In genomic region chr4:24794916-24795665, GRCh38 we compare ENCODE assay signal across 8 cellular contexts. TPM values are rescaled to one million over a fixed set of nuclear protein-coding genes. Genes with fewer than 3 reads are reported as not detected.
A peak's percentile ranks its signal among the peaks of the same experiment; 100 is the strongest.
DNase-seq lines count a peak whose midpoint lies in the region; ATAC-seq, FAIRE-seq and TF ChIP-seq lines count a peak whose summit lies in the region.

Gene SOD3, plus strand, starts transcription at chr4:24795573. Its CDS starts 3,949 bp downstream, at chr4:24799522.

- H3K9me3 Mint-ChIP-seq in MCF 10A (ENCODE audit: unreplicated experiment), result no peaks in the 10 kb centered on the region

- H3K36me3 Mint-ChIP-seq in MCF 10A (ENCODE audit: insufficient read depth, unreplicated experiment), result no peaks in the 10 kb centered on the region

- CTCF ChIA-PET in MCF 10A (lab: Yijun Ruan, JAX), result interaction anchor here (0.7 to 3.3 kb wide), 8 partner anchors 19 to 956 kb away, joined by 3 to 14 read pairs (median 4); no protein-coding TSS in a partner anchor

- H3K27ac ChIP-seq in breast epithelium (peak within 1 kb of the TSS; percentile 70 to 85), esophagus squamous epithelium (peak within 1 kb of the TSS; percentile 66 to 89 (median 83))

- POLR2A ChIA-PET in MCF 10A (lab: Yijun Ruan, JAX), result no interaction called here

- H3K4me1 ChIP-seq in breast epithelium (no peaks in the 10 kb centered on the region), esophagus squamous epithelium (peaks cover 0 to 51% (median 2%) of the 10 kb centered on the region in 3 donors)

- ATAC-seq in GM18519 (IDR thresholded peaks at IDR 0.05; ENCODE audit: low FRiP score, unreplicated experiment), result no peak

- H3K4me3 ChIP-seq in breast epithelium (peak within 1 kb of the TSS; percentile 24 to 48 (median 35)), esophagus squamous epithelium (peak within 1 kb of the TSS; percentile 5 to 58 (median 34))

- no peak for TF ChIP-seq POLR2A in breast epithelium (IDR thresholded peaks at IDR 0.05)
- TF ChIP-seq POLR2A in esophagus squamous epithelium (IDR thresholded peaks at IDR 0.05), result peak in 2 of 4 donors; percentile 73 to 74

- H3K9me3 ChIP-seq in breast epithelium (no peaks in the 10 kb centered on the region), esophagus squamous epithelium (no peaks in the 10 kb centered on the region)

- H3K36me3 ChIP-seq in breast epithelium (no peaks in the 10 kb centered on the region), esophagus squamous epithelium (no peaks in the 10 kb centered on the region)

- peaks cover 0 to 14% of the 10 kb centered on the region in 2 donors for H3K27me3 ChIP-seq in breast epithelium
- H3K27me3 ChIP-seq in esophagus squamous epithelium, result peaks cover 0 to 19% (median 0%) of the 10 kb centered on the region in 4 donors

- no peaks in the 10 kb centered on the region for H3K4me1 Mint-ChIP-seq in MCF 10A (ENCODE audit: insufficient read depth, unreplicated experiment)

- H3K4me3 Mint-ChIP-seq in MCF 10A (ENCODE audit: unreplicated experiment), result no peak within 1 kb of the TSS

- H3K27me3 Mint-ChIP-seq in MCF 10A (ENCODE audit: insufficient read depth, unreplicated experiment), result no peaks in the 10 kb centered on the region

- peak in 1 of 2 donors; percentile 46 for DNase-seq in breast epithelium (ENCODE audit: low spot score in 2 of 2)
- no peak for DNase-seq in MCF 10A (ENCODE audit: unreplicated experiment)
- DNase-seq in esophagus squamous epithelium (lab: John Stamatoyannopoulos, UW), result no peak
- peak; percentile 84 for DNase-seq in mucosa of gallbladder (ENCODE audit: low spot score)
- DNase-seq in T1000 (lab: John Stamatoyannopoulos, UW), result no peak
- DNase-seq in NOMO-1 (lab: John Stamatoyannopoulos, UW; ENCODE audit: unreplicated experiment in 2 of 2), result no peak
- DNase-seq in HTR-8/SVneo (ENCODE audit: insufficient read length, low spot score), result no peak

- no peak within 1 kb of the TSS for H3K27ac Mint-ChIP-seq in MCF 10A (ENCODE audit: low read depth, unreplicated experiment)

- 41 to 45% methylated on average over 16 to 18 of the region's 21 CpGs for WGBS in esophagus squamous epithelium, 2 donors

- intact Hi-C loops in breast epithelium (cut with DNase I; ENCODE audit: low total_unique reads) (loop anchor here (2.0 to 5.0 kb wide), 3 partner anchors 22 to 567 kb away; no protein-coding TSS in a partner anchor), MCF 10A (cut with micrococcal nuclease) (no loop called here), esophagus squamous epithelium (cut with DNase I) (no loop called here)

- no TSS peak for BruUV-seq in MCF 10A (replicated peaks; lab: Mats Ljungman, UMichigan)

- FAIRE-seq in HTR-8/SVneo (lab: Jason Lieb, UNC), result no peak

- TF ChIP-seq CTCF in breast epithelium (IDR thresholded peaks at IDR 0.05) (no peak), MCF 10A (IDR thresholded peaks at IDR 0.05; ENCODE audit: unreplicated experiment) (no peak), esophagus squamous epithelium (IDR thresholded peaks at IDR 0.05) (no peak)

RNA-seq across cellular contexts. Expression of gene SOD3, which starts in this region (rescaled TPM):
- 100 to 1,000 TPM in 1 of 3 donors, 10 to 100 TPM in 2; 22.0 to 131 (median 77.3) TPM for total RNA-seq in breast epithelium
- total RNA-seq in MCF 10A (2022), result not detected in 2 replicates
- 100 to 1,000 TPM in 1 of 4 donors, 10 to 100 TPM in 2, 1 to 10 TPM in 1; 5.0 to 120 (median 25.2) TPM for total RNA-seq in esophagus squamous epithelium
- 86.8 TPM for total RNA-seq in mucosa of gallbladder
